ENCODE assay signal across 33 cellular contexts in the genomic region with DNA sequence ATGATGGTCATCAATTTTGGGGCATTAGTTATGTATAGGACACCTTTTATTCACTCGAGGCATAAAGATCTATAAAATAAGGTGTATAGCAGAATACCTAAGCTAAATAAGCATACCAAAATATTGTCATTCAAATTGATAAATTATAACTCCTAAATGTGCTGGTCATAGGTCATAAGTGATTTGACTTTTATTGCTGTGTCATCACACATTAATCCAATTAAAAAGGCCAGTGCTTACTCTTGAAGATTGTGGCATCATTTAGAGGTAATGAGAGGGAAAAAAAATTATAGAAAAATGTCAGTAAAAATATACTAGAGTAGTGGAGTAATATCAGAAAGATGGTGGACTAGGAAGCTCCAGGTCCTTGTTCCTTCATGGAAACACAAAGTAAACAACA.
"Had no signal": no experiment of that assay in that cellular context is flagged by ENCODE, and none has a peak within 500 bp of the region (broad histone marks: within the 10 kb centered on the region; RNA-seq: fewer than 3 reads in every experiment).

No MANE protein-coding gene starts in this region.

- H3K4me1 ChIP-seq: adrenal gland, ascending aorta, body of pancreas, breast epithelium had no signal

- FAIRE-seq: astrocyte, bronchial epithelial cell had no signal

- H3K4me3 ChIP-seq: adrenal gland, ascending aorta, body of pancreas, breast epithelium, cardiac muscle cell had no signal

- H3K9me3 ChIP-seq: adrenal gland, body of pancreas had no signal

- ATAC-seq: activated naive CD4-positive, alpha-beta T cell treated with anti-CD3 and anti-CD28 coated beads, Interleukin-2, amount 50 U/mL, for 72 hours; activated naive CD8-positive, alpha-beta T cell treated with anti-CD3 and anti-CD28 coated beads, Interleukin-2, amount 50 U/mL, for 24 hours; activated T-cell treated with anti-CD3 and anti-CD28 coated beads, Interleukin-2, amount 50 U/mL, for 4 hours; activated T-cell treated with anti-CD3 and anti-CD28 coated beads, Interleukin-2, amount 50 U/mL, for 72 hours; activated T-helper 17 cell treated with anti-CD3 and anti-CD28 coated beads, Interleukin-2, amount 50 U/mL, for 72 hours; body of pancreas had no signal

- DNase-seq: activated effector memory CD4-positive, alpha-beta T cell treated with anti-CD3 and anti-CD28 coated beads, Interleukin-2, amount 50 U/mL, for 16 hours; activated effector memory CD4-positive, alpha-beta T cell treated with Interleukin-2 at 50 U/mL for 16 hours; activated gamma-delta T cell; activated gamma-delta T cell treated with Interleukin-2 at 50 U/mL for 16 hours; activated naive CD4-positive, alpha-beta T cell; activated naive CD4-positive, alpha-beta T cell treated with anti-CD3 and anti-CD28 coated beads for 36 hours; activated naive CD4-positive, alpha-beta T cell treated with anti-CD3 and anti-CD28 coated beads, Interleukin-2, amount 10 ng/mL, durations not matched to agents 7 days and 5 days; activated naive CD4-positive, alpha-beta T cell treated with anti-CD3 and anti-CD28 coated beads, Interleukin-2, amount 50 U/mL, for 16 hours; activated naive CD4-positive, alpha-beta T cell treated with Interleukin-2 at 50 U/mL for 16 hours; activated naive CD8-positive, alpha-beta T cell treated with anti-CD3 and anti-CD28 coated beads for 36 hours; activated naive CD8-positive, alpha-beta T cell treated with anti-CD3 and anti-CD28 coated beads, Interleukin-2, amount 10 ng/mL, durations not matched to agents 7 days and 5 days; activated naive CD8-positive, alpha-beta T cell treated with anti-CD3 and anti-CD28 coated beads, Interleukin-2, amount 50 U/mL, for 24 hours; activated T-cell treated with anti-CD3 and anti-CD28 coated beads, Interleukin-2, amount 50 U/mL, for 24 hours; activated T-cell treated with anti-CD3 and anti-CD28 coated beads, Interleukin-2, amount 50 U/mL, for 4 hours; activated T-cell treated with anti-CD3 and anti-CD28 coated beads, Interleukin-2, amount 50 U/mL, for 48 hours; activated T-cell treated with anti-CD3 and anti-CD28 coated beads, Interleukin-2, amount 50 U/mL, for 72 hours; adrenal gland; amniotic stem cell; amygdala; anterior cingulate cortex; aorta; body of pancreas; brain microvascular endothelial cell; caudate nucleus; central memory CD4-positive, alpha-beta T cell; cerebellar nuclear complex had no signal

- H3K27me3 ChIP-seq: adrenal gland, ascending aorta, body of pancreas, brain microvascular endothelial cell, breast epithelium, cardiac muscle cell had no signal

- H3K27ac ChIP-seq: adrenal gland, ascending aorta, body of pancreas, brain microvascular endothelial cell, breast epithelium, cardiac muscle cell had no signal

- H3K36me3 ChIP-seq: adrenal gland, ascending aorta, brain microvascular endothelial cell, breast epithelium, cardiac muscle cell had no signal
